ENCODE assay signal across 31 cellular contexts in the genomic region with DNA sequence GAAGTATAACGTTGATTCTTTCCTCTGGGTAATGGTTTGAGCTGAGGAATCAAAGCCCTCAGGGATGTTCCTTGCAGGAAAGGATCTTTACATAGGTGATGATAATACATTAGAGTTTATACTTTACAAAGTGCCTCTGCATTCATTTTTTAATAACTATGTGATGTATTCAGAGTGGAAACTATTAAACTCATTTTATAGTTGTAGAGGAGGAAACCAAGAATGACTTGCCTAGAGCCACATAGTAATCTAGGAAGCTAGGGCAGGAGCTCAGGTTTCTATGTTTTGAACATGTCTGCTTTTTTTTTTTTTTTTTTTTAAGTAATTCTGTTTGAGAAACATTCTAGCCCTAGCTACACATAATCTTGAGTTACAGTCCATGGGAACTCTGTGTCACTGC.
"Had no signal": no experiment of that assay in that cellular context is flagged by ENCODE, and none has a peak within 500 bp of the region (broad histone marks: within the 10 kb centered on the region; RNA-seq: fewer than 3 reads in every experiment).

No MANE protein-coding gene starts in this region.

- H3K4me1 ChIP-seq: adrenal gland, ascending aorta, body of pancreas, breast epithelium had no signal

- H3K36me3 ChIP-seq: brain microvascular endothelial cell, breast epithelium had no signal

- H3K27ac ChIP-seq: adrenal gland, ascending aorta, body of pancreas, brain microvascular endothelial cell, breast epithelium, cardiac muscle cell had no signal

- H3K4me3 ChIP-seq: adrenal gland, ascending aorta, body of pancreas, breast epithelium, cardiac muscle cell had no signal

- ATAC-seq: activated naive CD4-positive, alpha-beta T cell treated with anti-CD3 and anti-CD28 coated beads, Interleukin-2, amount 50 U/mL, for 72 hours; activated naive CD8-positive, alpha-beta T cell treated with anti-CD3 and anti-CD28 coated beads, Interleukin-2, amount 50 U/mL, for 24 hours; activated T-cell treated with anti-CD3 and anti-CD28 coated beads, Interleukin-2, amount 50 U/mL, for 4 hours; activated T-cell treated with anti-CD3 and anti-CD28 coated beads, Interleukin-2, amount 50 U/mL, for 72 hours; activated T-helper 17 cell treated with anti-CD3 and anti-CD28 coated beads, Interleukin-2, amount 50 U/mL, for 72 hours; body of pancreas had no signal

- DNase-seq: activated effector memory CD4-positive, alpha-beta T cell treated with anti-CD3 and anti-CD28 coated beads, Interleukin-2, amount 50 U/mL, for 16 hours; activated effector memory CD4-positive, alpha-beta T cell treated with Interleukin-2 at 50 U/mL for 16 hours; activated gamma-delta T cell; activated gamma-delta T cell treated with Interleukin-2 at 50 U/mL for 16 hours; activated naive CD4-positive, alpha-beta T cell; activated naive CD4-positive, alpha-beta T cell treated with anti-CD3 and anti-CD28 coated beads for 36 hours; activated naive CD4-positive, alpha-beta T cell treated with anti-CD3 and anti-CD28 coated beads, Interleukin-2, amount 10 ng/mL, durations not matched to agents 7 days and 5 days; activated naive CD4-positive, alpha-beta T cell treated with anti-CD3 and anti-CD28 coated beads, Interleukin-2, amount 50 U/mL, for 16 hours; activated naive CD4-positive, alpha-beta T cell treated with Interleukin-2 at 50 U/mL for 16 hours; activated naive CD8-positive, alpha-beta T cell treated with anti-CD3 and anti-CD28 coated beads for 36 hours; activated naive CD8-positive, alpha-beta T cell treated with anti-CD3 and anti-CD28 coated beads, Interleukin-2, amount 10 ng/mL, durations not matched to agents 7 days and 5 days; activated naive CD8-positive, alpha-beta T cell treated with anti-CD3 and anti-CD28 coated beads, Interleukin-2, amount 50 U/mL, for 24 hours; activated T-cell treated with anti-CD3 and anti-CD28 coated beads, Interleukin-2, amount 50 U/mL, for 24 hours; activated T-cell treated with anti-CD3 and anti-CD28 coated beads, Interleukin-2, amount 50 U/mL, for 4 hours; activated T-cell treated with anti-CD3 and anti-CD28 coated beads, Interleukin-2, amount 50 U/mL, for 48 hours; activated T-cell treated with anti-CD3 and anti-CD28 coated beads, Interleukin-2, amount 50 U/mL, for 72 hours; adrenal gland; amniotic stem cell; amygdala; anterior cingulate cortex; aorta; body of pancreas; brain microvascular endothelial cell; caudate nucleus; central memory CD4-positive, alpha-beta T cell; cerebellar nuclear complex had no signal

- H3K27me3 ChIP-seq: adrenal gland, ascending aorta, body of pancreas, brain microvascular endothelial cell, breast epithelium, cardiac muscle cell had no signal

- H3K9me3 ChIP-seq: adrenal gland, ascending aorta, body of pancreas, breast epithelium had no signal
